In the genomic region with DNA sequence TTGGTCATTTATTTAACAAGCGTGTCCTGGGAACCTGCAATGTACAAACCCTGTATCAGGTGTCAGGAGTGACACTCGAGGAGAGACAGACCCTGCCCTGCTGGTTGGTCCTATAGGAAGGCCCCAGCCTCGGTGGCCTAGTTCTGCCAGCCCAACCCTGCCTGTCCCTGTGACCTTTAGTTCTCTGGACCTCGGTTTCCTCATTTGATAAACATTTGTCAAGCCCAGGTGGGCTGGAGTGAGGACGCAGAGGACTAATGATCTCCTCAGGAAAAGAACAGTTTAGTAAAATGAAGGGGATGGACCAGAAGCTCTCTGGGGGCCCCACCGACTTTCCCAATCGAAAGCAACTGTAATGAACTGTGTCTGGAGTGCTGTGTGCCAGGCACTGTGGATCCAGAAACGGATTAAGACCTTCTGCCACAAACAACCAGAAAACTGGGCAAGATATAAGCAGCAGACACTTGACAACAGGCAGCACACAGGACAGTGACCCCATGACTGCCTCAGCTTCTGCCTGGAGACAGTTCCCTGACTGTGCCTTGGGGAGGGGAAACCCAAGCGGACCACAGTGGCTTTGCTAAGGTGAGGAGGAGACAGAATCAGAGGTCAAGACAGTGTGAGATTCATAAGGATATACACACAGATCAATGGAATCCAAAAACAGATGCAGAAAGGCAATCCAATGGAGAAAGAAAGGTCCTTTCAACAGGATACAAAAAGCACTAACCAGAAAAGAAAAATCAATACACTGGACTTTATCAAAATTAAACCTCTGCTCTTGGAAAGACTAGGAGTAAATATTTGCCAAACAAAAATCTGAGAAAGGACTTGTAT, we compare ENCODE assay signal across 1 cellular context.
TF ChIP-seq lines count a peak whose summit lies in the region.

No MANE protein-coding gene starts in this region.

TF ChIP-seq in HepG2, 621 proteins besides CTCF, POLR2A, EP300 and RAD21 (continued from another document):
- TF ChIP-seq, protein P1, sequence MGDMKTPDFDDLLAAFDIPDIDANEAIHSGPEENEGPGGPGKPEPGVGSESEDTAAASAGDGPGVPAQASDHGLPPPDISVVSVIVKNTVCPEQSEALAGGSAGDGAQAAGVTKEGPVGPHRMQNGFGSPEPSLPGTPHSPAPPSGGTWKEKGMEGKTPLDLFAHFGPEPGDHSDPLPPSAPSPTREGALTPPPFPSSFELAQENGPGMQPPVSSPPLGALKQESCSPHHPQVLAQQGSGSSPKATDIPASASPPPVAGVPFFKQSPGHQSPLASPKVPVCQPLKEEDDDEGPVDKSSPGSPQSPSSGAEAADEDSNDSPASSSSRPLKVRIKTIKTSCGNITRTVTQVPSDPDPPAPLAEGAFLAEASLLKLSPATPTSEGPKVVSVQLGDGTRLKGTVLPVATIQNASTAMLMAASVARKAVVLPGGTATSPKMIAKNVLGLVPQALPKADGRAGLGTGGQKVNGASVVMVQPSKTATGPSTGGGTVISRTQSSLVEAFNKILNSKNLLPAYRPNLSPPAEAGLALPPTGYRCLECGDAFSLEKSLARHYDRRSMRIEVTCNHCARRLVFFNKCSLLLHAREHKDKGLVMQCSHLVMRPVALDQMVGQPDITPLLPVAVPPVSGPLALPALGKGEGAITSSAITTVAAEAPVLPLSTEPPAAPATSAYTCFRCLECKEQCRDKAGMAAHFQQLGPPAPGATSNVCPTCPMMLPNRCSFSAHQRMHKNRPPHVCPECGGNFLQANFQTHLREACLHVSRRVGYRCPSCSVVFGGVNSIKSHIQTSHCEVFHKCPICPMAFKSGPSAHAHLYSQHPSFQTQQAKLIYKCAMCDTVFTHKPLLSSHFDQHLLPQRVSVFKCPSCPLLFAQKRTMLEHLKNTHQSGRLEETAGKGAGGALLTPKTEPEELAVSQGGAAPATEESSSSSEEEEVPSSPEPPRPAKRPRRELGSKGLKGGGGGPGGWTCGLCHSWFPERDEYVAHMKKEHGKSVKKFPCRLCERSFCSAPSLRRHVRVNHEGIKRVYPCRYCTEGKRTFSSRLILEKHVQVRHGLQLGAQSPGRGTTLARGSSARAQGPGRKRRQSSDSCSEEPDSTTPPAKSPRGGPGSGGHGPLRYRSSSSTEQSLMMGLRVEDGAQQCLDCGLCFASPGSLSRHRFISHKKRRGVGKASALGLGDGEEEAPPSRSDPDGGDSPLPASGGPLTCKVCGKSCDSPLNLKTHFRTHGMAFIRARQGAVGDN (CRISPR knock-in tag; IDR thresholded peaks at IDR 0.05): peak; percentile 42; the same call in 1 of the 2 replicates
- TF ChIP-seq BORCS8-MEF2B (CRISPR knock-in tag; IDR thresholded peaks at IDR 0.05) (peak; percentile 46; the same call in 1 of the 2 replicates), KDM3A (CRISPR knock-in tag; IDR thresholded peaks at IDR 0.05; ENCODE audit: low read depth) (0 out of 2 replicates have a peak, but pooled peaks have one; percentile 17), ESRRA (CRISPR knock-in tag; IDR thresholded peaks at IDR 0.05; ENCODE audit: low read depth) (peak; percentile 82), TBX2 (CRISPR knock-in tag; IDR thresholded peaks at IDR 0.05; ENCODE audit: borderline replicate concordance) (peak; percentile 77; the same call in 1 of the 2 replicates), ZNF879 (CRISPR knock-in tag; IDR thresholded peaks at IDR 0.05) (no peak), ZNF83 (CRISPR knock-in tag; IDR thresholded peaks at IDR 0.05; ENCODE audit: borderline replicate concordance) (0 out of 2 replicates have a peak, but pooled peaks have one; percentile 10), ZNF781 (CRISPR knock-in tag; IDR thresholded peaks at IDR 0.05; ENCODE audit: borderline replicate concordance, not compliant biosample characterization) (peak; percentile 67), ZMYM4 (CRISPR knock-in tag; IDR thresholded peaks at IDR 0.05) (0 out of 2 replicates have a peak, but pooled peaks have one; percentile 35), BCL6 (CRISPR knock-in tag; IDR thresholded peaks at IDR 0.05) (peak; percentile 70), ZNF431 (CRISPR knock-in tag; IDR thresholded peaks at IDR 0.05; ENCODE audit: borderline replicate concordance, low read depth) (0 out of 2 replicates have a peak, but pooled peaks have one; percentile 33), RXRA (CRISPR knock-in tag; IDR thresholded peaks at IDR 0.05) (peak; percentile 66; the same call in 1 of the 2 replicates), MEF2D (CRISPR knock-in tag; IDR thresholded peaks at IDR 0.05) (peak; percentile 80; the same call in 1 of the 2 replicates), ZNF788 (CRISPR knock-in tag; IDR thresholded peaks at IDR 0.05; ENCODE audit: borderline replicate concordance) (no peak; the same call in 1 of the 2 replicates), GZF1 (CRISPR knock-in tag; IDR thresholded peaks at IDR 0.05) (peak; percentile 79; the same call in 1 of the 2 replicates), KDM6A (CRISPR knock-in tag; IDR thresholded peaks at IDR 0.05; ENCODE audit: low read depth) (0 out of 2 replicates have a peak, but pooled peaks have one; percentile 15), MTA1 (CRISPR knock-in tag; IDR thresholded peaks at IDR 0.05; ENCODE audit: borderline replicate concordance) (peak; percentile 25; the same call in 1 of the 2 replicates), PHF5A (CRISPR knock-in tag; IDR thresholded peaks at IDR 0.05; ENCODE audit: low read depth, unreplicated experiment) (no peak), MIXL1 (CRISPR knock-in tag; IDR thresholded peaks at IDR 0.05) (peak; percentile 12; the same call in 1 of the 2 replicates), NR2F1 (CRISPR knock-in tag; IDR thresholded peaks at IDR 0.05) (peak in 1 of 2 experiments; percentile 34; a peak in 1 of 4 replicates)
- TF ChIP-seq, protein P2, sequence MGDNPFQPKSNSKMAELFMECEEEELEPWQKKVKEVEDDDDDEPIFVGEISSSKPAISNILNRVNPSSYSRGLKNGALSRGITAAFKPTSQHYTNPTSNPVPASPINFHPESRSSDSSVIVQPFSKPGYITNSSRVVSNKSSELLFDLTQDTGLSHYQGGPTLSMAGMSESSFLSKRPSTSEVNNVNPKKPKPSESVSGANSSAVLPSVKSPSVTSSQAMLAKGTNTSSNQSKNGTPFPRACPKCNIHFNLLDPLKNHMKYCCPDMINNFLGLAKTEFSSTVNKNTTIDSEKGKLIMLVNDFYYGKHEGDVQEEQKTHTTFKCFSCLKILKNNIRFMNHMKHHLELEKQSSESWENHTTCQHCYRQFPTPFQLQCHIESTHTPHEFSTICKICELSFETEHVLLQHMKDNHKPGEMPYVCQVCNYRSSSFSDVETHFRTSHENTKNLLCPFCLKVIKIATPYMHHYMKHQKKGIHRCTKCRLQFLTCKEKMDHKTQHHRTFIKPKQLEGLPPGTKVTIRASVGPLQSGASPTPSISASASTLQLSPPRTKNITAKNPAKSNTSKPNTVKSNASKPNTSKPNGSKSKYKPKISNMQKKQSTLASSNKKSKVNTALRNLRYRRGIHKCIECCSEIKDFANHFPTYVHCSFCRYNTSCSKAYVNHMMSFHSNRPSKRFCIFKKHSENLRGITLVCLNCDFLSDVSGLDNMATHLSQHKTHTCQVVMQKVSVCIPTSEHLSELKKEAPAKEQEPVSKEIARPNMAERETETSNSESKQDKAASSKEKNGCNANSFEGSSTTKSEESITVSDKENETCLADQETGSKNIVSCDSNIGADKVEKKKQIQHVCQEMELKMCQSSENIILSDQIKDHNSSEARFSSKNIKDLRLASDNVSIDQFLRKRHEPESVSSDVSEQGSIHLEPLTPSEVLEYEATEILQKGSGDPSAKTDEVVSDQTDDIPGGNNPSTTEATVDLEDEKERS (CRISPR knock-in tag; IDR thresholded peaks at IDR 0.05): peak; percentile 81
- TF ChIP-seq, protein P3, sequence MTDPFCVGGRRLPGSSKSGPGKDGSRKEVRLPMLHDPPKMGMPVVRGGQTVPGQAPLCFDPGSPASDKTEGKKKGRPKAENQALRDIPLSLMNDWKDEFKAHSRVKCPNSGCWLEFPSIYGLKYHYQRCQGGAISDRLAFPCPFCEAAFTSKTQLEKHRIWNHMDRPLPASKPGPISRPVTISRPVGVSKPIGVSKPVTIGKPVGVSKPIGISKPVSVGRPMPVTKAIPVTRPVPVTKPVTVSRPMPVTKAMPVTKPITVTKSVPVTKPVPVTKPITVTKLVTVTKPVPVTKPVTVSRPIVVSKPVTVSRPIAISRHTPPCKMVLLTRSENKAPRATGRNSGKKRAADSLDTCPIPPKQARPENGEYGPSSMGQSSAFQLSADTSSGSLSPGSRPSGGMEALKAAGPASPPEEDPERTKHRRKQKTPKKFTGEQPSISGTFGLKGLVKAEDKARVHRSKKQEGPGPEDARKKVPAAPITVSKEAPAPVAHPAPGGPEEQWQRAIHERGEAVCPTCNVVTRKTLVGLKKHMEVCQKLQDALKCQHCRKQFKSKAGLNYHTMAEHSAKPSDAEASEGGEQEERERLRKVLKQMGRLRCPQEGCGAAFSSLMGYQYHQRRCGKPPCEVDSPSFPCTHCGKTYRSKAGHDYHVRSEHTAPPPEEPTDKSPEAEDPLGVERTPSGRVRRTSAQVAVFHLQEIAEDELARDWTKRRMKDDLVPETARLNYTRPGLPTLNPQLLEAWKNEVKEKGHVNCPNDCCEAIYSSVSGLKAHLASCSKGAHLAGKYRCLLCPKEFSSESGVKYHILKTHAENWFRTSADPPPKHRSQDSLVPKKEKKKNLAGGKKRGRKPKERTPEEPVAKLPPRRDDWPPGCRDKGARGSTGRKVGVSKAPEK (CRISPR knock-in tag; IDR thresholded peaks at IDR 0.05; ENCODE audit: borderline replicate concordance): peak; percentile 89; the same call in 1 of the 2 replicates
- TF ChIP-seq, protein P4, sequence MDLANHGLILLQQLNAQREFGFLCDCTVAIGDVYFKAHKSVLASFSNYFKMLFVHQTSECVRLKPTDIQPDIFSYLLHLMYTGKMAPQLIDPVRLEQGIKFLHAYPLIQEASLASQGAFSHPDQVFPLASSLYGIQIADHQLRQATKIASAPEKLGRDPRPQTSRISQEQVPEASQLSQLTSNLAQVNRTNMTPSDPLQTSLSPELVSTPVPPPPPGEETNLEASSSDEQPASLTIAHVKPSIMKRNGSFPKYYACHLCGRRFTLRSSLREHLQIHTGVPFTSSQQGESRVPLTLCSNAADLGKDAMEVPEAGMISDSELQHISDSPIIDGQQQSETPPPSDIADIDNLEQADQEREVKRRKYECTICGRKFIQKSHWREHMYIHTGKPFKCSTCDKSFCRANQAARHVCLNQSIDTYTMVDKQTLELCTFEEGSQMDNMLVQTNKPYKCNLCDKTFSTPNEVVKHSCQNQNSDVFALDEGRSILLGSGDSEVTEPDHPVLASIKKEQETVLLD (CRISPR knock-in tag; IDR thresholded peaks at IDR 0.05; ENCODE audit: low read depth): no peak
